6 cellular contexts compared by ENCODE assay signal in genomic region chr3:118828351-118828750, GRCh38.
"Had no signal": no experiment of that assay in that cellular context is flagged by ENCODE, and none has a peak within 500 bp of the region (broad histone marks: within the 10 kb centered on the region; RNA-seq: fewer than 3 reads in every experiment).

No MANE protein-coding gene starts in this region.

- H3K27ac ChIP-seq: HL-60 had no signal

- ATAC-seq: HepG2, K562 had no signal

- DNase-seq: IMR-90, KBM-7 had no signal

- H3K36me3 Mint-ChIP-seq: IgD-negative memory B cell had no signal

- H3K4me3 Mint-ChIP-seq: IgD-negative memory B cell had no signal

- H3K4me3 ChIP-seq: K562 had no signal
